ENCODE assay signal across 8 cellular contexts in the genomic region with DNA sequence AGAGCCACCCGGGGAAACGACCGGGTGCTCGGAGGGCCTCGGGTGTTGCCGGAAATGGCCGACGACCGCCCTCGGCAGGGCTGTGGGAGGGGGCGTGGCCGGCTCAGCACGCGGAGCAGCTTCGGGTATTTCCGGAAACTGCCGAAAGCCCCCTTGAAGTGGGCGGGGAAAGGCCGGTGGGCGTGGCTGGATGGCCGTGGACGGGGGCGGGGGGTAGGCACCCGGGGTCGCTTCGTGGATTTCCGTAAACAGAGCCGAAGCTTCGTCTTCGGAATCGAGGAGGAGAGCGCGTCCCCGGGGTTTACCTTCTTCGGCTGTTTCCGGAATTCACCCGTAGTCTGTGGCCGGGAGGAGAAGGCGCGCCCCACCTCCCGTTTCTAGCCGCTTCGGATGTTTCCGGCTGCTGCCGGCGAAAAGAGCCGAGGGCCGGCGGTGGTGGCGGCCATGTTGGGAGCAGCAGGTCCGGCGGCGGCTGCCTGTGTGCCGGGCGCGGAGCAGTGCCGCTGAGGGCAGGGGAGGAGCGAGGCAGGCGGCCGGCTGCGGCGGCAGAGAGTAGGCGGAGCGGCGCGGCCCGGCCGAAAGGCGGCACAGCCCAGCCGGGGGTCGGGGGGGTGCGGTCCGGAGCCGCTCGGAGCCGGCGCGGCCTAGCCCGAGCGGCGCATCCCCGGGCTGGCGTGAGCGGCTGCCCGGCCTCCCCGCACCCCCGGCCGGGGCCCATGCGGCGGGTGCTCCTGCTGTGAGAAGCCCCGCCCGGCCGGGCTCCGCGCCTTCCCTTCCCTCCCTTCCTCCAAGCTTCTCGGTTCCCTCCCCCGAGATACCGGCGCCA. TPM values are rescaled to one million over a fixed set of nuclear protein-coding genes. Genes with fewer than 3 reads are reported as not detected.
DNase-seq lines count a peak whose midpoint lies in the region; ATAC-seq and TF ChIP-seq lines count a peak whose summit lies in the region.

Gene MARK2 (plus strand): TSS at position 429 of the 826 bp plus-strand sequence. CDS start 397 bp downstream, at position 826.

- H3K4me1 ChIP-seq in suprapubic skin, result peaks cover 56% of the 10 kb centered on the region

- H3K4me3 Mint-ChIP-seq in activated naive CD4-positive, alpha-beta T cell treated with anti-CD3 and anti-CD28 coated beads, Interleukin-2, amount 50 U/mL, for 24 hours, result peak within 1 kb of the TSS; percentile 87

- H3K27ac Mint-ChIP-seq in activated naive CD4-positive, alpha-beta T cell treated with anti-CD3 and anti-CD28 coated beads, Interleukin-2, amount 50 U/mL, for 24 hours, result peak within 1 kb of the TSS; percentile 92

- TF ChIP-seq EP300 in suprapubic skin (IDR thresholded peaks at IDR 0.05), result no peak

- WGBS in suprapubic skin, result 3% methylated on average over 8 of the region's 99 CpGs

- no peaks in the 10 kb centered on the region for H3K9me3 Mint-ChIP-seq in activated naive CD4-positive, alpha-beta T cell treated with anti-CD3 and anti-CD28 coated beads, Interleukin-2, amount 50 U/mL, for 24 hours

- peaks cover 58% of the 10 kb centered on the region for H3K4me1 Mint-ChIP-seq in activated naive CD4-positive, alpha-beta T cell treated with anti-CD3 and anti-CD28 coated beads, Interleukin-2, amount 50 U/mL, for 24 hours

- peaks cover 5% of the 10 kb centered on the region for H3K36me3 Mint-ChIP-seq in activated naive CD4-positive, alpha-beta T cell treated with anti-CD3 and anti-CD28 coated beads, Interleukin-2, amount 50 U/mL, for 24 hours

- TF ChIP-seq CTCF in GM06990 (IDR thresholded peaks at IDR 0.05; ENCODE audit: insufficient read depth, low read length, poor library complexity, severe bottlenecking) (no peak), suprapubic skin (IDR thresholded peaks at IDR 0.05) (no peak)

- TF ChIP-seq POLR2A in suprapubic skin (IDR thresholded peaks at IDR 0.05), result peak in 1 of 2 donors; percentile 34

- H3K27ac ChIP-seq in suprapubic skin, result peak within 1 kb of the TSS; percentile 92

- H3K27me3 ChIP-seq in GM06990 (replicated peaks; ENCODE audit: control insufficient read depth, insufficient read depth, low read length) (no peaks in the 10 kb centered on the region), suprapubic skin (no peaks in the 10 kb centered on the region)

- H3K4me3 ChIP-seq in GM06990 (replicated peaks; ENCODE audit: low read depth, low read length) (peak within 1 kb of the TSS; percentile 72), suprapubic skin (peak within 1 kb of the TSS; percentile 85)

- no peaks in the 10 kb centered on the region for H3K27me3 Mint-ChIP-seq in activated naive CD4-positive, alpha-beta T cell treated with anti-CD3 and anti-CD28 coated beads, Interleukin-2, amount 50 U/mL, for 24 hours

- H3K9me3 ChIP-seq in suprapubic skin, result no peaks in the 10 kb centered on the region

- DNase-seq in GM06990 (ENCODE audit: extremely low read depth, insufficient read length) (peak; percentile 96), NCI-H1092 (lab: John Stamatoyannopoulos, UW) (peak; percentile 99), germinal center (ENCODE audit: low spot score) (peak; percentile 98), nucleus accumbens (lab: John Stamatoyannopoulos, UW) (peak; percentile 80 to 100 (median 98)), suprapubic skin (ENCODE audit: low spot score in 2 of 2) (peak; percentile 99)

- ATAC-seq in HG02588 (IDR thresholded peaks at IDR 0.05; ENCODE audit: unreplicated experiment), result peak; percentile 68
- ATAC-seq in SK-N-SH treated with all-trans-retinoic acid at 6 μM for 48 hours, result peak; percentile 88

- H3K36me3 ChIP-seq in GM06990 (ENCODE audit: control insufficient read depth, insufficient read depth, low read length), result peaks cover 9% of the 10 kb centered on the region
- peaks cover under 1% of the 10 kb centered on the region for H3K36me3 ChIP-seq in suprapubic skin

TF ChIP-seq in SK-N-SH treated with all-trans-retinoic acid at 6 μM for 48 hours, 23 proteins besides CTCF, POLR2A, EP300 and RAD21 (continues in another document):
- no peak for TF ChIP-seq SNAI2 (CRISPR knock-in tag; IDR thresholded peaks at IDR 0.05)
- TF ChIP-seq ZFP30 (CRISPR knock-in tag; IDR thresholded peaks at IDR 0.05), result no peak
- no peak for TF ChIP-seq ESRRG (CRISPR knock-in tag; IDR thresholded peaks at IDR 0.05)
- TF ChIP-seq ZNF8 (CRISPR knock-in tag; IDR thresholded peaks at IDR 0.05), result no peak
- no peak for TF ChIP-seq ZC3H10 (CRISPR knock-in tag; IDR thresholded peaks at IDR 0.05)
- no peak for TF ChIP-seq GLIS3 (CRISPR knock-in tag; IDR thresholded peaks at IDR 0.05)
- TF ChIP-seq, protein P1, sequence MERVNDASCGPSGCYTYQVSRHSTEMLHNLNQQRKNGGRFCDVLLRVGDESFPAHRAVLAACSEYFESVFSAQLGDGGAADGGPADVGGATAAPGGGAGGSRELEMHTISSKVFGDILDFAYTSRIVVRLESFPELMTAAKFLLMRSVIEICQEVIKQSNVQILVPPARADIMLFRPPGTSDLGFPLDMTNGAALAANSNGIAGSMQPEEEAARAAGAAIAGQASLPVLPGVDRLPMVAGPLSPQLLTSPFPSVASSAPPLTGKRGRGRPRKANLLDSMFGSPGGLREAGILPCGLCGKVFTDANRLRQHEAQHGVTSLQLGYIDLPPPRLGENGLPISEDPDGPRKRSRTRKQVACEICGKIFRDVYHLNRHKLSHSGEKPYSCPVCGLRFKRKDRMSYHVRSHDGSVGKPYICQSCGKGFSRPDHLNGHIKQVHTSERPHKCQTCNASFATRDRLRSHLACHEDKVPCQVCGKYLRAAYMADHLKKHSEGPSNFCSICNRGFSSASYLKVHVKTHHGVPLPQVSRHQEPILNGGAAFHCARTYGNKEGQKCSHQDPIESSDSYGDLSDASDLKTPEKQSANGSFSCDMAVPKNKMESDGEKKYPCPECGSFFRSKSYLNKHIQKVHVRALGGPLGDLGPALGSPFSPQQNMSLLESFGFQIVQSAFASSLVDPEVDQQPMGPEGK (CRISPR knock-in tag; IDR thresholded peaks at IDR 0.05; ENCODE audit: borderline replicate concordance), result no peak
- TF ChIP-seq CSDC2 (CRISPR knock-in tag; IDR thresholded peaks at IDR 0.05), result no peak
- no peak for TF ChIP-seq TCF4 (CRISPR knock-in tag; IDR thresholded peaks at IDR 0.05; ENCODE audit: borderline replicate concordance)
- no peak for TF ChIP-seq OSR1 (CRISPR knock-in tag; IDR thresholded peaks at IDR 0.05)
- TF ChIP-seq BACH2 (CRISPR knock-in tag; IDR thresholded peaks at IDR 0.05; ENCODE audit: borderline replicate concordance), result no peak
- TF ChIP-seq ZFP3 (CRISPR knock-in tag; IDR thresholded peaks at IDR 0.05), result no peak
- no peak for TF ChIP-seq ZNF565 (CRISPR knock-in tag; conservative IDR thresholded peaks at IDR 0.05; ENCODE audit: low read depth)
- TF ChIP-seq, protein P2, sequence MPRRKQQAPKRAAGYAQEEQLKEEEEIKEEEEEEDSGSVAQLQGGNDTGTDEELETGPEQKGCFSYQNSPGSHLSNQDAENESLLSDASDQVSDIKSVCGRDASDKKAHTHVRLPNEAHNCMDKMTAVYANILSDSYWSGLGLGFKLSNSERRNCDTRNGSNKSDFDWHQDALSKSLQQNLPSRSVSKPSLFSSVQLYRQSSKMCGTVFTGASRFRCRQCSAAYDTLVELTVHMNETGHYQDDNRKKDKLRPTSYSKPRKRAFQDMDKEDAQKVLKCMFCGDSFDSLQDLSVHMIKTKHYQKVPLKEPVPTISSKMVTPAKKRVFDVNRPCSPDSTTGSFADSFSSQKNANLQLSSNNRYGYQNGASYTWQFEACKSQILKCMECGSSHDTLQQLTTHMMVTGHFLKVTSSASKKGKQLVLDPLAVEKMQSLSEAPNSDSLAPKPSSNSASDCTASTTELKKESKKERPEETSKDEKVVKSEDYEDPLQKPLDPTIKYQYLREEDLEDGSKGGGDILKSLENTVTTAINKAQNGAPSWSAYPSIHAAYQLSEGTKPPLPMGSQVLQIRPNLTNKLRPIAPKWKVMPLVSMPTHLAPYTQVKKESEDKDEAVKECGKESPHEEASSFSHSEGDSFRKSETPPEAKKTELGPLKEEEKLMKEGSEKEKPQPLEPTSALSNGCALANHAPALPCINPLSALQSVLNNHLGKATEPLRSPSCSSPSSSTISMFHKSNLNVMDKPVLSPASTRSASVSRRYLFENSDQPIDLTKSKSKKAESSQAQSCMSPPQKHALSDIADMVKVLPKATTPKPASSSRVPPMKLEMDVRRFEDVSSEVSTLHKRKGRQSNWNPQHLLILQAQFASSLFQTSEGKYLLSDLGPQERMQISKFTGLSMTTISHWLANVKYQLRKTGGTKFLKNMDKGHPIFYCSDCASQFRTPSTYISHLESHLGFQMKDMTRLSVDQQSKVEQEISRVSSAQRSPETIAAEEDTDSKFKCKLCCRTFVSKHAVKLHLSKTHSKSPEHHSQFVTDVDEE (CRISPR knock-in tag; IDR thresholded peaks at IDR 0.05), result no peak
- TF ChIP-seq RARB (CRISPR knock-in tag; IDR thresholded peaks at IDR 0.05), result no peak
- no peak for TF ChIP-seq ARNTL (CRISPR knock-in tag; IDR thresholded peaks at IDR 0.05; ENCODE audit: borderline replicate concordance, low read depth)
- no peak for TF ChIP-seq ZNF70 (CRISPR knock-in tag; IDR thresholded peaks at IDR 0.05)
- no peak for TF ChIP-seq CSRNP3 (CRISPR knock-in tag; IDR thresholded peaks at IDR 0.05)

RNA-seq across cellular contexts. Expression of gene MARK2, which starts in this region (rescaled TPM):
- total RNA-seq in suprapubic skin, result 10 to 100 TPM; 66.3 to 78.7 (median 71.8) TPM

Comparison
In these comparisons a context has a peak if more than half of its experiments do, and no peak if none do; other contexts are left out.
1. Peak in every context shown above with its lines: DNase-seq, ATAC-seq, H3K4me3 ChIP-seq and H3K27ac ChIP-seq.